ENCODE assay signal across 8 cellular contexts in genomic region chr1:234478152-234478480, GRCh38. TPM values are rescaled to one million over a fixed set of nuclear protein-coding genes. Genes with fewer than 3 reads are reported as not detected.
DNase-seq lines count a peak whose midpoint lies in the region; ATAC-seq and TF ChIP-seq lines count a peak whose summit lies in the region.

No MANE protein-coding gene starts in this region.

- DNase-seq in BJ (ENCODE audit: low read depth) = no peak
- peak; percentile 49 for DNase-seq in NOMO-1 treated with DMSO at 0.1 percent for 48 hours (lab: John Stamatoyannopoulos, UW; ENCODE audit: unreplicated experiment)
- DNase-seq in activated T-cell treated with anti-CD3 and anti-CD28 coated beads, Interleukin-2, amount 50 U/mL, for 48 hours = peak; percentile 74 to 82
- DNase-seq in fibroblast of villous mesenchyme (ENCODE audit: low read depth) = peak; percentile 40
- DNase-seq in osteoblast (ENCODE audit: insufficient read length, low spot score, missing footprints) = peak; percentile 93
- DNase-seq in tibial nerve (ENCODE audit: low spot score in 2 of 2) = no peak

- no peaks in the 10 kb centered on the region for H3K9me3 ChIP-seq in osteoblast (ENCODE audit: low read depth, low read length)
- no peaks in the 10 kb centered on the region for H3K9me3 ChIP-seq in tibial nerve

- H3K27ac ChIP-seq in osteoblast (ENCODE audit: low read depth, low read length) = no peak overlapping the region
- H3K27ac ChIP-seq in tibial nerve = peak overlapping the region; percentile 60 to 93 (median 84)

- peak overlapping the region; percentile 66 for H3K4me3 ChIP-seq in BJ (ENCODE audit: low read depth, low read length)
- peak overlapping the region; percentile 79 for H3K4me3 ChIP-seq in fibroblast of villous mesenchyme (ENCODE audit: low read depth, low read length)
- H3K4me3 ChIP-seq in osteoblast (ENCODE audit: insufficient read depth, low read length) = peak overlapping the region; percentile 84
- H3K4me3 ChIP-seq in tibial nerve = peak overlapping the region; percentile 57 to 86 (median 76)

- WGBS in tibial nerve, 2 donors = 0 to 2% methylated on average over 3 to 11 of the region's 43 CpGs

- CTCF ChIA-PET in BJ (lab: Yijun Ruan, JAX) = interaction anchor here (0.6 to 2.9 kb wide), 3 partner anchors 9 to 13 kb away, joined by 3 to 12 read pairs (median 4); no protein-coding TSS in a partner anchor

- H4K20me1 ChIP-seq in osteoblast (ENCODE audit: insufficient read depth, low read length) = peaks cover 3% of the 10 kb centered on the region

- no peak for TF ChIP-seq CTCF in BJ (IDR thresholded peaks at IDR 0.05; ENCODE audit: insufficient read depth, low read depth, low read length)
- no peak for TF ChIP-seq CTCF in fibroblast of villous mesenchyme (IDR thresholded peaks at IDR 0.05; ENCODE audit: insufficient read depth, low read depth, low read length)
- TF ChIP-seq CTCF in osteoblast (IDR thresholded peaks at IDR 0.05; ENCODE audit: extremely low read depth, low read depth, low read length) = no peak
- TF ChIP-seq CTCF in tibial nerve (IDR thresholded peaks at IDR 0.05) = no peak

- H3K27me3 ChIP-seq in BJ (ENCODE audit: control insufficient read depth, insufficient read depth, low read length) (0 out of 2 replicates have a peak, but pooled peaks cover 3% of the 10 kb centered on the region), osteoblast (ENCODE audit: insufficient read depth, low read length) (peaks cover 9% of the 10 kb centered on the region), tibial nerve (no peaks in the 10 kb centered on the region)

- POLR2A ChIA-PET in BJ (lab: Charles Lee) = interaction anchor here (0.5 kb wide), 1 partner anchor 433 kb away, joined by 4 read pairs; no protein-coding TSS in a partner anchor

- H3K36me3 ChIP-seq in BJ (ENCODE audit: control insufficient read depth, insufficient read depth, low read length) (no peaks in the 10 kb centered on the region), osteoblast (ENCODE audit: insufficient read depth, low read length) (no peaks in the 10 kb centered on the region), tibial nerve (peaks cover 0 to 4% (median 0%) of the 10 kb centered on the region in 3 donors)

- peak; percentile 66 for TF ChIP-seq POLR2A in GM19193 (IDR thresholded peaks at IDR 0.05; ENCODE audit: extremely low read depth, insufficient read depth, insufficient read length)
- TF ChIP-seq POLR2A in tibial nerve (IDR thresholded peaks at IDR 0.05) = no peak

- no peak for TF ChIP-seq EP300 in tibial nerve (IDR thresholded peaks at IDR 0.05)

- H2AFZ ChIP-seq in osteoblast (ENCODE audit: low read length) = peak overlapping the region; percentile 91

- peak; percentile 67 for ATAC-seq in HG03280 (IDR thresholded peaks at IDR 0.05; ENCODE audit: unreplicated experiment)

- peaks cover 12% of the 10 kb centered on the region for H3K4me1 ChIP-seq in osteoblast (ENCODE audit: insufficient read depth, low read length)
- H3K4me1 ChIP-seq in tibial nerve = peaks cover 0 to 17% (median 6%) of the 10 kb centered on the region in 4 donors

- H3K79me2 ChIP-seq in osteoblast (ENCODE audit: insufficient read depth, low read length) = peaks cover 48% of the 10 kb centered on the region

- H3K4me2 ChIP-seq in osteoblast (ENCODE audit: insufficient read depth, low read length) = peak overlapping the region; percentile 91

RNA-seq across cellular contexts. Expression of gene TARBP1, which starts 0.9 kb away (rescaled TPM):
- 7.4 and 11.7 TPM in 2 replicates for polyA plus RNA-seq in BJ (2011; rRNA removed)
- 5.1 and 6.5 TPM in 2 replicates for polyA minus RNA-seq in BJ (2011; rRNA and poly(A)+ RNA removed)
- total RNA-seq in fibroblast of villous mesenchyme = 17.7 and 20.3 TPM in 2 replicates
- total RNA-seq in osteoblast = 29.7 and 33.6 TPM in 2 replicates
- total RNA-seq in tibial nerve = 10 to 100 TPM; 24.9 to 48.9 (median 34.4) TPM

Comparison
In these comparisons a context has a peak if more than half of its experiments do, and no peak if none do; other contexts are left out.
1. DNase-seq: peak in NOMO-1 treated with DMSO at 0.1 percent for 48 hours (single experiment), activated T-cell treated with anti-CD3 and anti-CD28 coated beads, Interleukin-2, amount 50 U/mL, for 48 hours (2 of 2), fibroblast of villous mesenchyme (single experiment) and osteoblast (single experiment); none in BJ (single experiment) and tibial nerve (0 of 2).
2. Peak in every context shown above with its lines, with median percentiles within 50 percentile points of each other: H3K4me3 ChIP-seq.